16 cellular contexts compared by ENCODE assay signal in genomic region chr5:174692982-174693422, GRCh38. TPM values are rescaled to one million over a fixed set of nuclear protein-coding genes. Genes with fewer than 3 reads are reported as not detected.
DNase-seq lines count a peak whose midpoint lies in the region; ATAC-seq, FAIRE-seq and TF ChIP-seq lines count a peak whose summit lies in the region.
"Had no signal": no experiment of that assay in that cellular context is flagged by ENCODE, and none has a peak within 500 bp of the region (broad histone marks: within the 10 kb centered on the region; RNA-seq: fewer than 3 reads in every experiment).

No MANE protein-coding gene starts in this region.

- 2% methylated on average over 16 of the region's 16 CpGs for WGBS in small intestine, 3 donors

- intact Hi-C loops in gastrocnemius medialis (cut with DNase I; ENCODE audit: low total_unique reads): no loop called here

- no peak for DNase-seq in T-cell
- peak; percentile 14 for DNase-seq in small intestine
- no peak for DNase-seq in gastrocnemius medialis
- no peak for DNase-seq in H54 (ENCODE audit: insufficient read length, low spot score)
- DNase-seq in HUDEP-2 (lab: John Stamatoyannopoulos, UW; ENCODE audit: unreplicated experiment in 76 of 76): no peak
- DNase-seq: CD4-positive, alpha-beta T cell; EL; foreskin melanocyte; kidney; MV-4-11; stimulated activated CD4-positive, alpha-beta T cell treated with anti-CD3 and anti-CD28 coated beads, Interleukin-1b, Interleukin-23, amount 100 ng/mL, for 48 hours had no signal

- POLR2A ChIA-PET in HEK293 (lab: Yijun Ruan, JAX) (no interaction called here), T-cell (lab: Charles Lee) (no interaction called here)

- peak overlapping the region; percentile 4; the same call in 1 of the 2 replicates for H3K9ac ChIP-seq in iPS-20b (ENCODE audit: low read depth, low read length)

- H3K9me3 ChIP-seq in HEK293 (ENCODE audit: control insufficient read depth, insufficient read depth, low read depth, low read length) (no peaks in the 10 kb centered on the region), iPS-20b (ENCODE audit: insufficient read depth, low read depth, low read length) (no peaks in the 10 kb centered on the region), small intestine (ENCODE audit: control insufficient read depth, low read depth) (no peaks in the 10 kb centered on the region), gastrocnemius medialis (no peaks in the 10 kb centered on the region)
- H3K9me3 ChIP-seq: SJSA1, tibial nerve had no signal

- in situ Hi-C loops in gastrocnemius medialis (cut with MboI; ENCODE audit: low sequenced_read_pairs in 4 of 4): no loop called here

- no peak overlapping the region for H3K27ac Mint-ChIP-seq in T-cell
- H3K27ac Mint-ChIP-seq: CD4-positive, alpha-beta T cell had no signal

- peak overlapping the region; percentile 5; the same call in 1 of the 2 replicates for H3K27ac ChIP-seq in HEK293 (ENCODE audit: extremely low read depth, low read depth, low read length)
- H3K27ac ChIP-seq in iPS-20b (ENCODE audit: low read length): no peak overlapping the region
- H3K27ac ChIP-seq in small intestine (ENCODE audit: low read depth in 1 of 2, low read length in 1 of 2): no peak overlapping the region
- no peak overlapping the region for H3K27ac ChIP-seq in gastrocnemius medialis
- H3K27ac ChIP-seq: SJSA1, tibial nerve had no signal

- H3K36me3 ChIP-seq in HEK293 (ENCODE audit: control insufficient read depth in 2 of 2, insufficient read depth in 1 of 2, low read length in 2 of 2) (no peaks in the 10 kb centered on the region), iPS-20b (ENCODE audit: insufficient read depth, low read depth, low read length) (no peaks in the 10 kb centered on the region), small intestine (ENCODE audit: control insufficient read depth in 2 of 2, insufficient read depth in 2 of 2, low read length in 2 of 2) (no peaks in the 10 kb centered on the region), gastrocnemius medialis (no peaks in the 10 kb centered on the region)
- H3K36me3 ChIP-seq: SJSA1, tibial nerve had no signal

- CTCF ChIA-PET in HEK293 (lab: Yijun Ruan, JAX): interaction anchor here (0.7 kb wide), 1 partner anchor 115 kb away, joined by 4 read pairs; no protein-coding TSS in a partner anchor
- CTCF ChIA-PET in T-cell (lab: Charles Lee): interaction anchor here in 1 of 2 donors (0.6 kb wide), 1 partner anchor 305 kb away, joined by 3 read pairs; no protein-coding TSS in a partner anchor

- FAIRE-seq in small intestine (lab: Jason Lieb, UNC) (no peak), H54 (lab: Jason Lieb, UNC) (no peak)
- FAIRE-seq: GM12878, kidney had no signal

- H3K36me3 Mint-ChIP-seq in T-cell: no peaks in the 10 kb centered on the region

- H3K4me3 ChIP-seq in HEK293 (ENCODE audit: low read depth, low read length): no peak overlapping the region
- peak overlapping the region; percentile 61 for H3K4me3 ChIP-seq in iPS-20b (ENCODE audit: low read length)
- no peak overlapping the region for H3K4me3 ChIP-seq in small intestine (ENCODE audit: low read depth in 1 of 2, low read length in 2 of 2)
- no peak overlapping the region for H3K4me3 ChIP-seq in gastrocnemius medialis
- H3K4me3 ChIP-seq: GM12878, SJSA1 had no signal

- H3K4me1 Mint-ChIP-seq in T-cell: peaks cover 15 to 24% (median 16%) of the 10 kb centered on the region in 3 donors

- peak overlapping the region in 2 of 3 donors; percentile 37 to 40 for H3K4me3 Mint-ChIP-seq in T-cell
- H3K4me3 Mint-ChIP-seq: CD4-positive, alpha-beta T cell had no signal

- peaks cover 89% of the 10 kb centered on the region for H3K27me3 ChIP-seq in iPS-20b (ENCODE audit: insufficient read depth, low read length)
- peaks cover 3 to 28% of the 10 kb centered on the region in 2 donors for H3K27me3 ChIP-seq in small intestine (ENCODE audit: control insufficient read depth in 2 of 2, insufficient read depth in 2 of 2, low read length in 2 of 2)
- H3K27me3 ChIP-seq in gastrocnemius medialis: peaks cover 23 to 54% (median 48%) of the 10 kb centered on the region in 3 donors

- peaks cover 51 to 73% of the 10 kb centered on the region in 2 donors for H3K27me3 Mint-ChIP-seq in T-cell

- H3K4me1 ChIP-seq in HEK293 (ENCODE audit: control insufficient read depth, insufficient read depth, low read length): peaks cover 18% of the 10 kb centered on the region
- peaks cover 32% of the 10 kb centered on the region for H3K4me1 ChIP-seq in iPS-20b (ENCODE audit: insufficient read depth, low read length)
- H3K4me1 ChIP-seq in small intestine (ENCODE audit: control insufficient read depth in 2 of 2, insufficient read depth in 1 of 2, low read depth in 1 of 2, low read length in 1 of 2): peaks cover 0 to 4% of the 10 kb centered on the region in 2 donors
- no peaks in the 10 kb centered on the region for H3K4me1 ChIP-seq in gastrocnemius medialis
- H3K4me1 ChIP-seq: SJSA1 had no signal

- ATAC-seq in T-cell (replicated peaks in 1 of 4): no peak
- no peak for ATAC-seq in gastrocnemius medialis
- ATAC-seq: GM12878 had no signal

- no peaks in the 10 kb centered on the region for H3K9me3 Mint-ChIP-seq in T-cell
- H3K9me3 Mint-ChIP-seq: CD4-positive, alpha-beta T cell had no signal

- TF ChIP-seq POLR2A in gastrocnemius medialis (IDR thresholded peaks at IDR 0.05) (no peak), H54 (IDR thresholded peaks at IDR 0.05; ENCODE audit: low read depth, low read length) (no peak)

- TF ChIP-seq CTCF in HEK293 (tag by site-specific recombination; IDR thresholded peaks at IDR 0.05) (no peak), gastrocnemius medialis (IDR thresholded peaks at IDR 0.05 in 4 of 5, conservative IDR thresholded peaks at IDR 0.05 in 1 of 5) (no peak)

TF ChIP-seq in HEK293, 187 proteins besides CTCF, POLR2A, EP300 and RAD21:
- peak; percentile 95 for TF ChIP-seq ZIC2 (tag by site-specific recombination; IDR thresholded peaks at IDR 0.05)
- no peak for TF ChIP-seq ZNF239 (tag by site-specific recombination; IDR thresholded peaks at IDR 0.05)
- TF ChIP-seq ZNF76 (tag by site-specific recombination; IDR thresholded peaks at IDR 0.05; ENCODE audit: borderline replicate concordance, low read depth): no peak
- peak; percentile 40; the same call in 1 of the 2 replicates for TF ChIP-seq TCF7L2 (IDR thresholded peaks at IDR 0.05; ENCODE audit: borderline replicate concordance, low read depth, low read length)
- TF ChIP-seq ZNF280D (tag by site-specific recombination; IDR thresholded peaks at IDR 0.05): no peak

RNA-seq across cellular contexts. Expression of gene MSX2, which starts 31.4 kb away (rescaled TPM):
- total RNA-seq in T-cell (not detected), gastrocnemius medialis (1 to 10 TPM in 2 of 4 donors, under 1 TPM in 2; 0.95 to 2.1 (median 1.1) TPM)
- polyA plus RNA-seq in small intestine: under 1 TPM in 1 of 3 donors, not detected in 2; 0.46 TPM
- total RNA-seq: GM12878 had no signal
- polyA plus RNA-seq: GM12878 had no signal
